ENCODE assay signal across 8 cellular contexts in the genomic region with DNA sequence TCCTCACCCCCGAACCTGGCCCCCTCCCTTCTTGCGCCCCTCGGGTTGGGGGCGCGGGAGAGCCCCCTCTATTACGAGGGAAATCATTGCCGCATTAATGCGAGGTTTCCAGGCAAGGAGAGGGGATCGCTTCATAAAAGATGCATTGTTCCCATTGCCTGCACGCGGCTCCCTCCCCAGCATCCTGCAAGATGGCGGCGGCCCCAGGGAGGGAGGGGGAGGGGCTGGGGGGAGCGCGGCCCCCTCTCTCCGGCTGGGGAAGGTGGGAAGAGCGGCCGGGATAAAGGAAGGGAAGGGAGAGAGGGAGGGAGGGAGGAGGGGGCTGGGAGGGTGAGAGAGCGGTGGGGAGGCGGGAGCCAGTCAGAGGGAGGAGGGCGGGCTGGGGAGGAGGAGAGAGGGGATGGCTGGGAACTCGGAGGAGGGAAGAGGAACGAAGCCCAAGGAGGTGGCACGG. TPM values are rescaled to one million over a fixed set of nuclear protein-coding genes. Genes with fewer than 3 reads are reported as not detected.
DNase-seq lines count a peak whose midpoint lies in the region; ATAC-seq and TF ChIP-seq lines count a peak whose summit lies in the region.
"Not testable (repeated sequence)": the region's sequence is repeated elsewhere in the genome, so short reads cannot be mapped to it uniquely, and the experiment has no call there.

No MANE protein-coding gene starts in this region.

- peak overlapping the region; percentile 61 for H3K4me3 ChIP-seq in BLaER1
- H3K4me3 ChIP-seq in endodermal cell (ENCODE audit: low read length), result peak overlapping the region; percentile 58
- peak overlapping the region; percentile 20 for H3K4me3 ChIP-seq in iPS-11a (ENCODE audit: low read depth, low read length)
- peak overlapping the region; percentile 54 for H3K4me3 ChIP-seq in neural cell (ENCODE audit: low read length)

- not testable (repeated sequence) for H3K79me2 ChIP-seq in neural cell (replicated peaks; ENCODE audit: insufficient read depth, low read length)

- H4K20me1 ChIP-seq in BLaER1; neural cell (ENCODE audit: insufficient read depth): not testable (repeated sequence)

- not testable (repeated sequence) for H3K9me2 ChIP-seq in neural cell (ENCODE audit: insufficient read depth, low read length)

- not testable (repeated sequence) for H3K9me3 ChIP-seq in BLaER1; endodermal cell (ENCODE audit: control insufficient read depth, low read length); neural cell (ENCODE audit: low read length)

- not testable (repeated sequence) for TF ChIP-seq CTCF in HFFc6 (IDR thresholded peaks at IDR 0.05); endodermal cell (conservative IDR thresholded peaks at IDR 0.05); neural cell (IDR thresholded peaks at IDR 0.05; ENCODE audit: poor library complexity, severe bottlenecking)

- H3K27ac ChIP-seq in BLaER1, result peak overlapping the region; percentile 78
- H3K27ac ChIP-seq in endodermal cell (ENCODE audit: low read depth, low read length), result peak overlapping the region; percentile 79
- peak overlapping the region; percentile 52 for H3K27ac ChIP-seq in neural cell (ENCODE audit: low read length)

- not testable (repeated sequence) for H3K36me3 ChIP-seq in BLaER1; endodermal cell (ENCODE audit: control insufficient read depth, insufficient read depth, low read length); neural cell (ENCODE audit: insufficient read depth, low read length)

- not testable (repeated sequence) for DNase-seq in HFFc6
- DNase-seq in NCI-H748 (lab: John Stamatoyannopoulos, UW; ENCODE audit: unreplicated experiment), result peak; percentile 64
- DNase-seq in activated naive CD4-positive, alpha-beta T cell treated with Interleukin-2 at 50 U/mL for 16 hours, result peak; percentile 7
- DNase-seq in endodermal cell, result peak; percentile 93
- peak in 1 of 2 donors; percentile 19 for DNase-seq in stimulated activated naive CD8-positive, alpha-beta T cell treated with anti-CD3 and anti-CD28 coated beads, Interleukin-15, amount 100 ng/mL, for 72 hours

- H3K4me3 Mint-ChIP-seq in HFFc6 (peak overlapping the region; percentile 43; the same call in 1 of the 2 replicates), endodermal cell (peak overlapping the region; percentile 54)
- H3K4me3 Mint-ChIP-seq in stimulated activated naive CD8-positive, alpha-beta T cell treated with anti-CD3 and anti-CD28 coated beads, Interleukin-15, amount 100 ng/mL, for 72 hours, result peak overlapping the region in 1 of 2 donors; percentile 70

- H3K27me3 Mint-ChIP-seq in HFFc6 (ENCODE audit: insufficient read depth); endodermal cell (ENCODE audit: insufficient read depth); stimulated activated naive CD8-positive, alpha-beta T cell treated with anti-CD3 and anti-CD28 coated beads, Interleukin-15, amount 100 ng/mL, for 72 hours: not testable (repeated sequence)

- peaks cover 24% of the 10 kb centered on the region for H3K4me1 ChIP-seq in BLaER1
- not testable (repeated sequence) for H3K4me1 ChIP-seq in endodermal cell (ENCODE audit: control insufficient read depth, insufficient read depth, low read length)

- not testable (repeated sequence) for H3K4me1 Mint-ChIP-seq in HFFc6 (ENCODE audit: low read depth); endodermal cell; stimulated activated naive CD8-positive, alpha-beta T cell treated with anti-CD3 and anti-CD28 coated beads, Interleukin-15, amount 100 ng/mL, for 72 hours

- peak; percentile 16 for ATAC-seq in stimulated activated naive CD8-positive, alpha-beta T cell treated with anti-CD3 and anti-CD28 coated beads, Interleukin-15, amount 100 ng/mL, for 72 hours

- not testable (repeated sequence) for H3K27ac Mint-ChIP-seq in HFFc6; endodermal cell; stimulated activated naive CD8-positive, alpha-beta T cell treated with anti-CD3 and anti-CD28 coated beads, Interleukin-15, amount 100 ng/mL, for 72 hours

- H3F3A ChIP-seq in neural cell (ENCODE audit: insufficient read depth, low read length, poor library complexity, severe bottlenecking), result not testable (repeated sequence)

- H3K9ac ChIP-seq in BLaER1, result peak overlapping the region; percentile 73
- H3K9ac ChIP-seq in endodermal cell (ENCODE audit: extremely low read depth, low read length, poor library complexity, severe bottlenecking), result peak overlapping the region; percentile 6
- H3K9ac ChIP-seq in neural cell (ENCODE audit: low read length), result peak overlapping the region; percentile 59

- not testable (repeated sequence) for H2AFZ ChIP-seq in neural cell (ENCODE audit: low read depth, low read length)

- peak overlapping the region; percentile 77 for H3K4me2 ChIP-seq in BLaER1
- not testable (repeated sequence) for H3K4me2 ChIP-seq in neural cell (ENCODE audit: low read length)

- not testable (repeated sequence) for TF ChIP-seq EP300 in neural cell (conservative IDR thresholded peaks at IDR 0.05; ENCODE audit: poor library complexity, severe bottlenecking)

- TF ChIP-seq RAD21 in neural cell (conservative IDR thresholded peaks at IDR 0.05), result not testable (repeated sequence)

- H3K9me3 Mint-ChIP-seq in HFFc6; endodermal cell; stimulated activated naive CD8-positive, alpha-beta T cell treated with anti-CD3 and anti-CD28 coated beads, Interleukin-15, amount 100 ng/mL, for 72 hours: not testable (repeated sequence)

- 0% methylated on average over 9 of the region's 24 CpGs; no CpG with 5 or more reads in 1 of the 2 experiments for WGBS in endodermal cell (ENCODE audit: insufficient coverage in 1 of 2, insufficient read length in 1 of 2), 2 experiments

- not testable (repeated sequence) for H3K27me3 ChIP-seq in BLaER1; endodermal cell (ENCODE audit: control insufficient read depth, insufficient read depth, low read length, poor library complexity, severe bottlenecking); neural cell (ENCODE audit: insufficient read depth, low read depth, low read length)

- H3K36me3 Mint-ChIP-seq in HFFc6 (ENCODE audit: low read depth); endodermal cell (ENCODE audit: low read depth): not testable (repeated sequence)

TF ChIP-seq in neural cell, 6 proteins besides CTCF, POLR2A, EP300 and RAD21:
- TF ChIP-seq, protein P1, sequence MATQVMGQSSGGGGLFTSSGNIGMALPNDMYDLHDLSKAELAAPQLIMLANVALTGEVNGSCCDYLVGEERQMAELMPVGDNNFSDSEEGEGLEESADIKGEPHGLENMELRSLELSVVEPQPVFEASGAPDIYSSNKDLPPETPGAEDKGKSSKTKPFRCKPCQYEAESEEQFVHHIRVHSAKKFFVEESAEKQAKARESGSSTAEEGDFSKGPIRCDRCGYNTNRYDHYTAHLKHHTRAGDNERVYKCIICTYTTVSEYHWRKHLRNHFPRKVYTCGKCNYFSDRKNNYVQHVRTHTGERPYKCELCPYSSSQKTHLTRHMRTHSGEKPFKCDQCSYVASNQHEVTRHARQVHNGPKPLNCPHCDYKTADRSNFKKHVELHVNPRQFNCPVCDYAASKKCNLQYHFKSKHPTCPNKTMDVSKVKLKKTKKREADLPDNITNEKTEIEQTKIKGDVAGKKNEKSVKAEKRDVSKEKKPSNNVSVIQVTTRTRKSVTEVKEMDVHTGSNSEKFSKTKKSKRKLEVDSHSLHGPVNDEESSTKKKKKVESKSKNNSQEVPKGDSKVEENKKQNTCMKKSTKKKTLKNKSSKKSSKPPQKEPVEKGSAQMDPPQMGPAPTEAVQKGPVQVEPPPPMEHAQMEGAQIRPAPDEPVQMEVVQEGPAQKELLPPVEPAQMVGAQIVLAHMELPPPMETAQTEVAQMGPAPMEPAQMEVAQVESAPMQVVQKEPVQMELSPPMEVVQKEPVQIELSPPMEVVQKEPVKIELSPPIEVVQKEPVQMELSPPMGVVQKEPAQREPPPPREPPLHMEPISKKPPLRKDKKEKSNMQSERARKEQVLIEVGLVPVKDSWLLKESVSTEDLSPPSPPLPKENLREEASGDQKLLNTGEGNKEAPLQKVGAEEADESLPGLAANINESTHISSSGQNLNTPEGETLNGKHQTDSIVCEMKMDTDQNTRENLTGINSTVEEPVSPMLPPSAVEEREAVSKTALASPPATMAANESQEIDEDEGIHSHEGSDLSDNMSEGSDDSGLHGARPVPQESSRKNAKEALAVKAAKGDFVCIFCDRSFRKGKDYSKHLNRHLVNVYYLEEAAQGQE (IDR thresholded peaks at IDR 0.05; ENCODE audit: borderline replicate concordance), result peak; percentile 73
- peak; percentile 48 for TF ChIP-seq POLR2AphosphoS5 (IDR thresholded peaks at IDR 0.05)

RNA-seq across cellular contexts. Expression of a gene that starts 58.3 kb away (rescaled TPM):
- 10 to 100 TPM; 20.8 to 26.8 (median 23.6) TPM for total RNA-seq in HFFc6 (2021; fragmentation: NEBNext Ultra II Directional; extraction: Animal tissue kit (Norgen Biotek cat#: 25700))
- 10 to 100 TPM; 30.0 to 35.7 TPM for total RNA-seq in endodermal cell
- 47.5 TPM for polyA plus RNA-seq in endodermal cell (2013, experiment 1 of 2)
- polyA plus RNA-seq in endodermal cell (2013, experiment 2 of 2), result 44.7 TPM
- 97.4 and 99.1 TPM in 2 replicates for polyA plus RNA-seq in neural cell
- polyA minus RNA-seq in neural cell, result 119 and 129 TPM in 2 replicates

Comparison
In these comparisons a context has a peak if more than half of its experiments do, and no peak if none do; other contexts are left out.
1. H3K9ac ChIP-seq: peak in every context shown above with its lines; median percentile 73 in BLaER1; 59 in neural cell; 6 in endodermal cell.